ENCODE assay signal across 23 cellular contexts in the genomic region with DNA sequence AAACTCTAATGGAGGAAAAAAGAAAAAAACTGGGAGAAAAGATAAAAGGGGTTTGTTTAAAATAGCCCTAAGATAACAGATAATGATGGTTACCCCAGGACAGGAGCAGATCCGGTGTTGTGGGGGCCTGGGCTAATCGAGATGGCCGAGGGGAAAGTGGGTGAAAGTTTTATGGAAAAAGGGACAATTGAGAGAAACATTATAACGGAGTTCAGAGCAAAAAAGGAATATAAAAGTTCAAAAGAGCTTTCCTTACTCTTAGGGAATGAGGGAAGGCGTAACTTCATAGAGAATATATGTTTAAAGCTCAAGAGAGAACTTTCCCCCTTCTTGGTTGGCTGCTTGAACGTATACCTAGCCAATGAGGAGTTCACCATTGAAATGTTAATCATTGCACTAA.
A peak's percentile ranks its signal among the peaks of the same experiment; 100 is the strongest.
DNase-seq lines count a peak whose midpoint lies in the region; ATAC-seq, FAIRE-seq and TF ChIP-seq lines count a peak whose summit lies in the region.
"Had no signal": no experiment of that assay in that cellular context is flagged by ENCODE, and none has a peak within 500 bp of the region (broad histone marks: within the 10 kb centered on the region; RNA-seq: fewer than 3 reads in every experiment).

No MANE protein-coding gene starts in this region.

- H2BK12ac ChIP-seq in neuronal stem cell (ENCODE audit: low read length), result no peak overlapping the region

- H3K9me3 ChIP-seq in heart right ventricle, result no peaks in the 10 kb centered on the region
- H3K9me3 ChIP-seq in liver (ENCODE audit: control insufficient read depth in 4 of 4, low read length in 3 of 4), result no peaks in the 10 kb centered on the region
- H3K9me3 ChIP-seq in neuronal stem cell (replicated peaks in 1 of 2; ENCODE audit: control insufficient read depth in 2 of 2, insufficient read depth in 1 of 2, low read depth in 1 of 2, low read length in 2 of 2), result peaks cover 0 to 2% of the 10 kb centered on the region in 2 donors
- H3K9me3 ChIP-seq in pancreas, result no peaks in the 10 kb centered on the region
- no peaks in the 10 kb centered on the region for H3K9me3 ChIP-seq in effector memory CD4-positive, alpha-beta T cell (ENCODE audit: control insufficient read depth, low read length)
- H3K9me3 ChIP-seq: colonic mucosa, SK-N-SH, tibial nerve had no signal

- peak overlapping the region in 6 of 10 donors; percentile 72 to 87 (median 84) for H3K27ac ChIP-seq in heart right ventricle
- H3K27ac ChIP-seq in liver (ENCODE audit: low read depth in 1 of 2, low read length in 2 of 2), result peak overlapping the region; percentile 55 to 81
- H3K27ac ChIP-seq in neuronal stem cell (replicated peaks; ENCODE audit: low read length), result no peak overlapping the region
- no peak overlapping the region for H3K27ac ChIP-seq in pancreas
- H3K27ac ChIP-seq in effector memory CD4-positive, alpha-beta T cell (ENCODE audit: insufficient read depth, low read length, poor library complexity, severe bottlenecking), result no peak overlapping the region
- H3K27ac ChIP-seq: colonic mucosa had no signal

- H4K91ac ChIP-seq in neuronal stem cell (ENCODE audit: low read depth, low read length, poor library complexity), result no peak overlapping the region

- H3K4me3 ChIP-seq in heart right ventricle (no peak overlapping the region), liver (ENCODE audit: low read depth in 1 of 3, low read length in 3 of 3) (no peak overlapping the region), neuronal stem cell (ENCODE audit: low read length in 2 of 2) (no peak overlapping the region), pancreas (no peak overlapping the region)
- no peak overlapping the region for H3K4me3 ChIP-seq in effector memory CD4-positive, alpha-beta T cell (ENCODE audit: insufficient read depth, low read depth, low read length, poor library complexity, severe bottlenecking)
- H3K4me3 ChIP-seq: colonic mucosa, GM12878, tibial nerve had no signal

- intact Hi-C loops in heart right ventricle (cut with DNase I) (loop anchor here in 4 of 10 donors (10.0 kb wide), 2 partner anchors 86 to 124 kb away; no protein-coding TSS in a partner anchor), Right ventricle myocardium inferior (cut with DNase I) (loop anchor here (5.0 kb wide), 1 partner anchor 89 kb away; no protein-coding TSS in a partner anchor), pancreas (cut with DNase I) (no loop called here)

- H3K27me3 ChIP-seq in heart right ventricle, result no peaks in the 10 kb centered on the region
- H3K27me3 ChIP-seq in liver (ENCODE audit: control insufficient read depth in 4 of 4, insufficient read depth in 4 of 4, low read length in 3 of 4), result no peaks in the 10 kb centered on the region
- H3K27me3 ChIP-seq in neuronal stem cell (ENCODE audit: control insufficient read depth in 3 of 3, insufficient read depth in 3 of 3, low read depth in 1 of 3, low read length in 3 of 3), result no peaks in the 10 kb centered on the region
- H3K27me3 ChIP-seq in pancreas, result no peaks in the 10 kb centered on the region
- peaks cover 4% of the 10 kb centered on the region for H3K27me3 ChIP-seq in effector memory CD4-positive, alpha-beta T cell (replicated peaks; ENCODE audit: control insufficient read depth, insufficient read depth, low read length, poor library complexity, severe bottlenecking)
- H3K27me3 ChIP-seq: colonic mucosa, tibial nerve had no signal

- no peak overlapping the region for H3K23ac ChIP-seq in neuronal stem cell (ENCODE audit: low read depth, low read length, poor library complexity)

- H3K18ac ChIP-seq in neuronal stem cell (ENCODE audit: low read length), result no peak overlapping the region

- no peak for FAIRE-seq in pancreas (lab: Jason Lieb, UNC)
- FAIRE-seq: bronchial epithelial cell, GM12878 had no signal

- H3K4me2 ChIP-seq in neuronal stem cell (ENCODE audit: insufficient read depth, low read length, poor library complexity, severe bottlenecking), result no peak overlapping the region
- H3K4me2 ChIP-seq: SK-N-SH had no signal

- no peak overlapping the region for H2AK5ac ChIP-seq in neuronal stem cell (ENCODE audit: low read depth, low read length)

- no peaks in the 10 kb centered on the region for H3K36me3 ChIP-seq in heart right ventricle
- no peaks in the 10 kb centered on the region for H3K36me3 ChIP-seq in liver (ENCODE audit: control insufficient read depth in 4 of 4, insufficient read depth in 3 of 4, low read depth in 1 of 4, low read length in 3 of 4)
- H3K36me3 ChIP-seq in neuronal stem cell (replicated peaks in 1 of 2; ENCODE audit: control insufficient read depth in 2 of 2, insufficient read depth in 2 of 2, low read length in 2 of 2), result no peaks in the 10 kb centered on the region
- no peaks in the 10 kb centered on the region for H3K36me3 ChIP-seq in pancreas
- no peaks in the 10 kb centered on the region for H3K36me3 ChIP-seq in effector memory CD4-positive, alpha-beta T cell (ENCODE audit: control insufficient read depth, insufficient read depth, low read length)
- H3K36me3 ChIP-seq: colonic mucosa, tibial nerve had no signal

- H3K4ac ChIP-seq in neuronal stem cell (ENCODE audit: low read length), result no peak overlapping the region

- H3K9ac ChIP-seq in liver (ENCODE audit: low read depth in 1 of 2, low read length in 2 of 2) (peak overlapping the region in 1 of 2 donors; percentile 6), neuronal stem cell (ENCODE audit: low read depth, low read length, poor library complexity) (no peak overlapping the region)
- H3K9ac ChIP-seq: SK-N-SH had no signal

- no peak for DNase-seq in heart right ventricle
- DNase-seq in Right ventricle myocardium inferior (ENCODE audit: missing footprints), result no peak
- no peak for DNase-seq in neuronal stem cell (ENCODE audit: low spot score)
- DNase-seq in pancreas, result no peak
- DNase-seq in effector memory CD4-positive, alpha-beta T cell, result no peak
- no peak for DNase-seq in DMS53 treated with DMSO at 0.1 percent for 48 hours (lab: John Stamatoyannopoulos, UW; ENCODE audit: unreplicated experiment)
- DNase-seq: 8988T; activated CD8-positive, alpha-beta T cell treated with anti-CD3 and anti-CD28 coated beads, Interleukin-2, amount 10 ng/mL, durations not matched to agents 7 days and 5 days; CD4-positive, CD25-positive, alpha-beta regulatory T cell; colonic mucosa; effector CD8-positive, alpha-beta T cell; EL; GOT3; naive B cell; NCI-H1694; NCI-H510A; stimulated activated CD4-positive, alpha-beta T cell treated with anti-CD3 and anti-CD28 coated beads, Interleukin-2, amount 100 ng/mL, for 48 hours had no signal

- peak overlapping the region; percentile 5 for H2AFZ ChIP-seq in neuronal stem cell (ENCODE audit: low read length)

- H3K79me1 ChIP-seq in neuronal stem cell (ENCODE audit: low read depth, low read length), result no peaks in the 10 kb centered on the region

- no peak overlapping the region for H2BK5ac ChIP-seq in neuronal stem cell (ENCODE audit: low read length)

- peaks cover 3 to 31% (median 12%) of the 10 kb centered on the region in 9 donors for H3K4me1 ChIP-seq in heart right ventricle
- peaks cover 0 to 24% (median 14%) of the 10 kb centered on the region in 4 donors for H3K4me1 ChIP-seq in liver (ENCODE audit: control insufficient read depth in 4 of 4, insufficient read depth in 4 of 4, low read length in 3 of 4)
- H3K4me1 ChIP-seq in neuronal stem cell (ENCODE audit: control insufficient read depth in 2 of 2, insufficient read depth in 1 of 2, low read depth in 1 of 2, low read length in 2 of 2), result peaks cover 8 to 19% of the 10 kb centered on the region in 2 donors
- peaks cover 0 to 4% (median 0%) of the 10 kb centered on the region in 3 donors for H3K4me1 ChIP-seq in pancreas
- H3K4me1 ChIP-seq in effector memory CD4-positive, alpha-beta T cell (ENCODE audit: control insufficient read depth, insufficient read depth, low read length, poor library complexity, severe bottlenecking), result no peaks in the 10 kb centered on the region
- H3K4me1 ChIP-seq: colonic mucosa had no signal

- TF ChIP-seq RAD21 in liver (IDR thresholded peaks at IDR 0.05), result no peak

- H2BK120ac ChIP-seq in neuronal stem cell (ENCODE audit: low read depth, low read length), result no peak overlapping the region

- no peak for TF ChIP-seq CTCF in heart right ventricle (IDR thresholded peaks at IDR 0.05)
- TF ChIP-seq CTCF in liver (IDR thresholded peaks at IDR 0.05; ENCODE audit: low read depth, low read length, missing input control), result no peak
- TF ChIP-seq CTCF in pancreas (IDR thresholded peaks at IDR 0.05), result no peak

- no peak overlapping the region for H2BK15ac ChIP-seq in neuronal stem cell (ENCODE audit: low read length)

- no peak overlapping the region for H4K8ac ChIP-seq in neuronal stem cell (ENCODE audit: low read depth, low read length)

- no peak for ATAC-seq in heart right ventricle
- no peak for ATAC-seq in Right ventricle myocardium inferior
- no peak for ATAC-seq in HG03196 (IDR thresholded peaks at IDR 0.05; ENCODE audit: unreplicated experiment)
- ATAC-seq in pancreas, result no peak
- ATAC-seq: activated CD8-positive, alpha-beta T cell treated with anti-CD3 and anti-CD28 coated beads, Interleukin-2, amount 10 ng/mL, durations not matched to agents 7 days and 5 days; GM12878 had no signal

- no peak overlapping the region for H3K14ac ChIP-seq in neuronal stem cell (ENCODE audit: low read length)

- WGBS in heart right ventricle, 2 donors, result 85 to 88% methylated on average over 6 of the region's 6 CpGs
- WGBS in liver, result 73% methylated on average over 6 of the region's 6 CpGs
- no CpG with 5 or more reads among the region's 6 CpGs for WGBS in neuronal stem cell (ENCODE audit: extremely low coverage in 2 of 2, insufficient read length in 2 of 2, insufficient replicate concordance in 1 of 2), 2 donors
- WGBS in pancreas, 2 donors, result 80 to 86% methylated on average over 6 of the region's 6 CpGs

TF ChIP-seq in liver, 16 proteins besides CTCF, POLR2A, EP300 and RAD21 (continues in another document):
- no peak for TF ChIP-seq YY1 (IDR thresholded peaks at IDR 0.05)
- TF ChIP-seq SP1 (IDR thresholded peaks at IDR 0.05), result no peak
- TF ChIP-seq FOXA2 (IDR thresholded peaks at IDR 0.05), result no peak
- TF ChIP-seq EGR1 (IDR thresholded peaks at IDR 0.05; ENCODE audit: low read depth in 2 of 2), result no peak
- TF ChIP-seq HNF4G (IDR thresholded peaks at IDR 0.05), result no peak
- TF ChIP-seq, protein P1, sequence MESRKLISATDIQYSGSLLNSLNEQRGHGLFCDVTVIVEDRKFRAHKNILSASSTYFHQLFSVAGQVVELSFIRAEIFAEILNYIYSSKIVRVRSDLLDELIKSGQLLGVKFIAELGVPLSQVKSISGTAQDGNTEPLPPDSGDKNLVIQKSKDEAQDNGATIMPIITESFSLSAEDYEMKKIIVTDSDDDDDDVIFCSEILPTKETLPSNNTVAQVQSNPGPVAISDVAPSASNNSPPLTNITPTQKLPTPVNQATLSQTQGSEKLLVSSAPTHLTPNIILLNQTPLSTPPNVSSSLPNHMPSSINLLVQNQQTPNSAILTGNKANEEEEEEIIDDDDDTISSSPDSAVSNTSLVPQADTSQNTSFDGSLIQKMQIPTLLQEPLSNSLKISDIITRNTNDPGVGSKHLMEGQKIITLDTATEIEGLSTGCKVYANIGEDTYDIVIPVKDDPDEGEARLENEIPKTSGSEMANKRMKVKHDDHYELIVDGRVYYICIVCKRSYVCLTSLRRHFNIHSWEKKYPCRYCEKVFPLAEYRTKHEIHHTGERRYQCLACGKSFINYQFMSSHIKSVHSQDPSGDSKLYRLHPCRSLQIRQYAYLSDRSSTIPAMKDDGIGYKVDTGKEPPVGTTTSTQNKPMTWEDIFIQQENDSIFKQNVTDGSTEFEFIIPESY (IDR thresholded peaks at IDR 0.05), result no peak
- no peak for TF ChIP-seq RXRA (IDR thresholded peaks at IDR 0.05)

Comparison
In these comparisons a context has a peak if more than half of its experiments do, and no peak if none do; other contexts are left out.
1. H3K27ac ChIP-seq: peak in heart right ventricle (6 of 10) and liver (2 of 2); none in neuronal stem cell (single experiment), pancreas (0 of 4) and effector memory CD4-positive, alpha-beta T cell (single experiment).